ENCODE assay signal across 9 cellular contexts in the genomic region with DNA sequence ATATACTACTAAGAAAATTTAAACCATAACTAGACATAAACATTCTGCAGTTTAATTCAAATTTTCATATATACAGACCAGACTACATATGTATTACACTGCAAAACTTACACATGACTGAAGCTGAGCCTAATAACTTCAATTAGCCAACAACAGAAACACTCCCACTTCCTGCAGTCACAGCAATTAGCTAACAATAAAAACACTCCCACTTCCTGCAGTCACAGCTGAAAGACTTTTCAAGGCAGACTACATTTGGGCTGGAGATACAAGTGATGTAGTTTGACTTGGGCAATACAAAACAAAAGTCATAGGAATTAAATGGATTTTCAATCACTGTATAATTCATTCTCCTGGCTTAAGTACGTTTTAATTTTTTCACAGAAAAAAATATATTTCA. TPM values are rescaled to one million over a fixed set of nuclear protein-coding genes. Genes with fewer than 3 reads are reported as not detected.
DNase-seq lines count a peak whose midpoint lies in the region; ATAC-seq and TF ChIP-seq lines count a peak whose summit lies in the region.
"Had no signal": no experiment of that assay in that cellular context is flagged by ENCODE, and none has a peak within 500 bp of the region (broad histone marks: within the 10 kb centered on the region; RNA-seq: fewer than 3 reads in every experiment).

No MANE protein-coding gene starts in this region.

- H3K4me2 ChIP-seq in SK-N-SH: no peak overlapping the region

- H3K4me3 ChIP-seq in SK-N-SH (ENCODE audit: low read depth in 2 of 2, low read length in 1 of 2) (no peak overlapping the region), gastroesophageal sphincter (no peak overlapping the region), upper lobe of left lung (no peak overlapping the region)
- H3K4me3 ChIP-seq: testis had no signal

- H3K9ac ChIP-seq in SK-N-SH: no peak overlapping the region

- TF ChIP-seq CTCF in SK-N-SH (IDR thresholded peaks at IDR 0.05) (no peak), gastroesophageal sphincter (IDR thresholded peaks at IDR 0.05) (no peak), upper lobe of left lung (IDR thresholded peaks at IDR 0.05) (no peak)

- peaks cover 9% of the 10 kb centered on the region for H4K20me1 ChIP-seq in SK-N-SH (ENCODE audit: insufficient read depth)

- peaks cover 11 to 24% of the 10 kb centered on the region in 2 donors for H3K36me3 Mint-ChIP-seq in activated T-cell treated with anti-CD3 and anti-CD28 coated beads, Interleukin-2, amount 50 U/mL, for 72 hours (ENCODE audit: insufficient read depth in 2 of 2)

- no peaks in the 10 kb centered on the region for H3K27me3 Mint-ChIP-seq in activated T-cell treated with anti-CD3 and anti-CD28 coated beads, Interleukin-2, amount 50 U/mL, for 72 hours (ENCODE audit: low read depth)

- POLR2A ChIA-PET in SK-N-SH (lab: Yijun Ruan, JAX): interaction anchor here (0.5 to 2.2 kb wide), 4 partner anchors 28 to 344 kb away, joined by 3 to 5 read pairs (median 4); no protein-coding TSS in a partner anchor

- peaks cover 31% of the 10 kb centered on the region for H3K4me1 Mint-ChIP-seq in activated T-cell treated with anti-CD3 and anti-CD28 coated beads, Interleukin-2, amount 50 U/mL, for 72 hours (ENCODE audit: low read depth)

- TF ChIP-seq RAD21 in SK-N-SH (IDR thresholded peaks at IDR 0.05; ENCODE audit: low read length): no peak

- no peak for DNase-seq in activated T-cell treated with anti-CD3 and anti-CD28 coated beads, Interleukin-2, amount 50 U/mL, for 72 hours
- DNase-seq in activated T-cell treated with anti-CD3 and anti-CD28 coated beads for 4 hours (no peak), SK-N-SH (peak; percentile 35), upper lobe of left lung (no peak)
- DNase-seq in stimulated activated CD4-positive, alpha-beta T cell treated with anti-CD3 and anti-CD28 coated beads, Interleukin-2, amount 100 ng/mL, for 24 hours: no peak

- H3K27me3 ChIP-seq in SK-N-SH (ENCODE audit: insufficient read depth): no peaks in the 10 kb centered on the region
- no peaks in the 10 kb centered on the region for H3K27me3 ChIP-seq in gastroesophageal sphincter
- H3K27me3 ChIP-seq in upper lobe of left lung: no peaks in the 10 kb centered on the region
- H3K27me3 ChIP-seq: testis had no signal

- TF ChIP-seq POLR2A in gastroesophageal sphincter (IDR thresholded peaks at IDR 0.05): no peak
- TF ChIP-seq POLR2A in upper lobe of left lung (IDR thresholded peaks at IDR 0.05): no peak

- H3F3A ChIP-seq in SK-N-SH (replicated peaks; ENCODE audit: insufficient read depth): peaks cover 25% of the 10 kb centered on the region

- no peaks in the 10 kb centered on the region for H3K9me2 ChIP-seq in SK-N-SH

- H3K79me2 ChIP-seq in SK-N-SH (ENCODE audit: insufficient read depth): no peaks in the 10 kb centered on the region; the same call in 1 of the 2 replicates

- H2AFZ ChIP-seq in SK-N-SH (ENCODE audit: low read depth): no peak overlapping the region

- ATAC-seq in activated T-cell treated with anti-CD3 and anti-CD28 coated beads, Interleukin-2, amount 50 U/mL, for 72 hours (replicated peaks in 1 of 2): no peak
- ATAC-seq in gastroesophageal sphincter: peak; percentile 61
- ATAC-seq in upper lobe of left lung (ENCODE audit: low FRiP score in 2 of 2): peak; percentile 71 to 77
- ATAC-seq in GM19395 (IDR thresholded peaks at IDR 0.05; ENCODE audit: unreplicated experiment): no peak
- ATAC-seq in HG02623 (IDR thresholded peaks at IDR 0.05; ENCODE audit: unreplicated experiment): no peak

- H3K27ac ChIP-seq in SK-N-SH (ENCODE audit: low read depth in 2 of 2, low read length in 1 of 2): peak overlapping the region; percentile 30 to 81; a peak in 3 of 4 replicates
- H3K27ac ChIP-seq in gastroesophageal sphincter: peak overlapping the region in 2 of 4 donors; percentile 56 to 64
- H3K27ac ChIP-seq in upper lobe of left lung: peak overlapping the region; percentile 58 to 79 (median 72)
- H3K27ac ChIP-seq: testis had no signal

- H3K4me1 ChIP-seq in SK-N-SH (ENCODE audit: control insufficient read depth in 1 of 2, insufficient read depth in 2 of 2, low read depth in 1 of 2, low read length in 1 of 2): peaks cover 14 to 16% of the 10 kb centered on the region in 2 experiments; a peak in 3 of 4 replicates
- peaks cover 0 to 28% (median 0%) of the 10 kb centered on the region in 3 donors for H3K4me1 ChIP-seq in gastroesophageal sphincter
- peaks cover 19 to 20% (median 20%) of the 10 kb centered on the region in 4 donors for H3K4me1 ChIP-seq in upper lobe of left lung

- H3K4me3 Mint-ChIP-seq in activated T-cell treated with anti-CD3 and anti-CD28 coated beads, Interleukin-2, amount 50 U/mL, for 72 hours: no peak overlapping the region

- H3K27ac Mint-ChIP-seq in activated T-cell treated with anti-CD3 and anti-CD28 coated beads, Interleukin-2, amount 50 U/mL, for 72 hours: peak overlapping the region; percentile 62

- WGBS in SK-N-SH (ENCODE audit: low lambda C conversion rate): 47% methylated on average over 1 of the region's 1 CpG
- WGBS in gastroesophageal sphincter (ENCODE audit: low coverage in 1 of 2), 2 donors: 36 to 42% methylated on average over 1 of the region's 1 CpG
- 43 to 45% methylated on average over 1 of the region's 1 CpG for WGBS in upper lobe of left lung, 2 donors

- CTCF ChIA-PET in SK-N-SH (lab: Yijun Ruan, JAX): interaction anchor here (0.6 to 8.2 kb wide), 54 partner anchors 7 to 625 kb away, joined by 3 to 139 read pairs (median 4); a partner anchor contains a TSS

- H3K9me3 Mint-ChIP-seq in activated T-cell treated with anti-CD3 and anti-CD28 coated beads, Interleukin-2, amount 50 U/mL, for 72 hours: no peaks in the 10 kb centered on the region

- H3K36me3 ChIP-seq in SK-N-SH (replicated peaks in 1 of 2; ENCODE audit: control insufficient read depth in 1 of 2, insufficient read depth in 2 of 2, low read length in 1 of 2): peaks cover 65 to 75% of the 10 kb centered on the region in 2 experiments
- peaks cover 2 to 78% of the 10 kb centered on the region in 2 donors for H3K36me3 ChIP-seq in gastroesophageal sphincter
- peaks cover 28 to 76% (median 38%) of the 10 kb centered on the region in 4 donors for H3K36me3 ChIP-seq in upper lobe of left lung

- no peaks in the 10 kb centered on the region for H3K9me3 ChIP-seq in SK-N-SH
- H3K9me3 ChIP-seq in gastroesophageal sphincter: no peaks in the 10 kb centered on the region
- H3K9me3 ChIP-seq in upper lobe of left lung: no peaks in the 10 kb centered on the region
- H3K9me3 ChIP-seq: testis had no signal

- TF ChIP-seq EP300 in SK-N-SH (IDR thresholded peaks at IDR 0.05; ENCODE audit: borderline replicate concordance in 1 of 2, low read depth in 1 of 2, low read length in 1 of 2) (no peak), gastroesophageal sphincter (IDR thresholded peaks at IDR 0.05) (no peak), upper lobe of left lung (IDR thresholded peaks at IDR 0.05) (no peak)

TF ChIP-seq in SK-N-SH, 30 proteins besides CTCF, POLR2A, EP300 and RAD21:
- TF ChIP-seq, protein P1, sequence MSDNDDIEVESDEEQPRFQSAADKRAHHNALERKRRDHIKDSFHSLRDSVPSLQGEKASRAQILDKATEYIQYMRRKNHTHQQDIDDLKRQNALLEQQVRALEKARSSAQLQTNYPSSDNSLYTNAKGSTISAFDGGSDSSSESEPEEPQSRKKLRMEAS (IDR thresholded peaks at IDR 0.05; ENCODE audit: low read depth): no peak
- TF ChIP-seq, protein P2, sequence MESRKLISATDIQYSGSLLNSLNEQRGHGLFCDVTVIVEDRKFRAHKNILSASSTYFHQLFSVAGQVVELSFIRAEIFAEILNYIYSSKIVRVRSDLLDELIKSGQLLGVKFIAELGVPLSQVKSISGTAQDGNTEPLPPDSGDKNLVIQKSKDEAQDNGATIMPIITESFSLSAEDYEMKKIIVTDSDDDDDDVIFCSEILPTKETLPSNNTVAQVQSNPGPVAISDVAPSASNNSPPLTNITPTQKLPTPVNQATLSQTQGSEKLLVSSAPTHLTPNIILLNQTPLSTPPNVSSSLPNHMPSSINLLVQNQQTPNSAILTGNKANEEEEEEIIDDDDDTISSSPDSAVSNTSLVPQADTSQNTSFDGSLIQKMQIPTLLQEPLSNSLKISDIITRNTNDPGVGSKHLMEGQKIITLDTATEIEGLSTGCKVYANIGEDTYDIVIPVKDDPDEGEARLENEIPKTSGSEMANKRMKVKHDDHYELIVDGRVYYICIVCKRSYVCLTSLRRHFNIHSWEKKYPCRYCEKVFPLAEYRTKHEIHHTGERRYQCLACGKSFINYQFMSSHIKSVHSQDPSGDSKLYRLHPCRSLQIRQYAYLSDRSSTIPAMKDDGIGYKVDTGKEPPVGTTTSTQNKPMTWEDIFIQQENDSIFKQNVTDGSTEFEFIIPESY (IDR thresholded peaks at IDR 0.05; ENCODE audit: borderline replicate concordance, low read depth): no peak
- no peak for TF ChIP-seq FOSL2 (IDR thresholded peaks at IDR 0.05; ENCODE audit: borderline replicate concordance, low read depth)

RNA-seq across cellular contexts. Expression of a gene that starts 10.3 kb away (rescaled TPM):
- total RNA-seq in activated T-cell treated with anti-CD3 and anti-CD28 coated beads, Interleukin-2, amount 50 U/mL, for 72 hours: 10 to 100 TPM; 32.7 to 40.7 TPM
- polyA plus RNA-seq in SK-N-SH (2012; rRNA removed): 71.6 and 73.3 TPM in 2 replicates
- 66.3 and 69.5 TPM in 2 replicates for polyA plus RNA-seq in SK-N-SH (2012; cell fraction: cytosol; rRNA removed)
- polyA plus RNA-seq in SK-N-SH (2012; cell fraction: nucleus; rRNA removed): 74.8 and 94.3 TPM in 2 replicates
- 10 to 100 TPM; 38.2 to 58.3 (median 50.7) TPM for total RNA-seq in gastroesophageal sphincter
- 10 to 100 TPM; 14.0 to 60.2 (median 46.5) TPM for total RNA-seq in upper lobe of left lung

Comparison
In these comparisons a context has a peak if more than half of its experiments do, and no peak if none do; other contexts are left out.
1. ATAC-seq: peak in gastroesophageal sphincter (single experiment) and upper lobe of left lung (2 of 2); none in activated T-cell treated with anti-CD3 and anti-CD28 coated beads, Interleukin-2, amount 50 U/mL, for 72 hours (0 of 2), GM19395 (single experiment) and HG02623 (single experiment).